Comparison of ENCODE assay signal across 33 cellular contexts in the genomic region with DNA sequence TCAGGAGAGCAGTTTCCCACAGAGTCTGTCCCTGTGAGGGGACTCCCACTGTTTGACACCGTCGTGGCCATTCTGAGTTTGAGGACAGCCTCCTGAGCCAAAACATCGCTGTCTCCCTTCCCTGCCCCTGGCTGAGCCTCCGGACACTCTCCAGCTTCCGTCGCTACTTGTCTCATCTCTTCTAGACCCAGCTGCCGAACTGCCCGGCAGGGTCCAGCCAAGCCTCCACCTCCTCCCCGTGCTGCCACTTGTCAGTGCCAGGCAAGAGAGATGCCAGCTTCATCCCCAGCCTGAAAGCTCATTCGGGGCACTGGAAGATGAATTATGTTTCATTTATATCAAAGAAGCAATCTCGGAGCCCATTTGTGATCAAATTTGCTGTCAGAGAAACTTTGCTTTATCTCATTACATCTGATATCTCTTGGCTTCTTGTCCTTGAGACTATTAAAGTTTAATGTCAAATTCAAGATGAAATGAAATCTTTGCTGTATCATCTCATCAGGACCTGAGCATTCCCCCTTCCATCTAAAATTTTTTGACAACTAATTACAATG.
"Had no signal": no experiment of that assay in that cellular context is flagged by ENCODE, and none has a peak within 500 bp of the region (broad histone marks: within the 10 kb centered on the region; RNA-seq: fewer than 3 reads in every experiment).

No MANE protein-coding gene starts in this region.

- H3K4me1 ChIP-seq: adrenal gland, body of pancreas, breast epithelium had no signal

- H3K9me3 Mint-ChIP-seq: activated B cell treated with CpG ODN at 0.5 μM for 24 hours; activated CD4-positive, alpha-beta memory T cell treated with anti-CD3 and anti-CD28 coated beads, Interleukin-2, amount 10 ng/mL, durations not matched to agents 7 days and 5 days; activated CD4-positive, alpha-beta T cell treated with anti-CD3 and anti-CD28 coated beads, Interleukin-2, amount 10 ng/mL, durations not matched to agents 7 days and 5 days; activated naive CD4-positive, alpha-beta T cell treated with anti-CD3 and anti-CD28 coated beads for 36 hours; activated naive CD4-positive, alpha-beta T cell treated with anti-CD3 and anti-CD28 coated beads, Interleukin-2, amount 50 U/mL, for 72 hours; activated naive CD8-positive, alpha-beta T cell treated with anti-CD3 and anti-CD28 coated beads for 36 hours; activated T-cell treated with anti-CD3 and anti-CD28 coated beads, Interleukin-2, amount 50 U/mL, for 4 hours; activated T-cell treated with anti-CD3 and anti-CD28 coated beads, Interleukin-2, amount 50 U/mL, for 72 hours; activated T-helper 1 cell treated with anti-CD3 and anti-CD28 coated beads, Interleukin-12 subunit alpha, Interleukin-12 subunit beta, Interleukin-2, Interleukin-4 antibody, amounts not matched to agents 30 ng/mL and 10 ng/mL and 1 ng/mL, durations not matched to agents 14 hours and 24 hours and 36 hours; T-cell had no signal

- H3K4me3 Mint-ChIP-seq: activated B cell treated with CpG ODN at 0.5 μM for 24 hours; activated CD4-positive, alpha-beta memory T cell treated with anti-CD3 and anti-CD28 coated beads, Interleukin-2, amount 10 ng/mL, durations not matched to agents 7 days and 5 days; activated CD4-positive, alpha-beta T cell treated with anti-CD3 and anti-CD28 coated beads for 36 hours; activated CD4-positive, alpha-beta T cell treated with anti-CD3 and anti-CD28 coated beads, Interleukin-2, amount 10 ng/mL, durations not matched to agents 7 days and 5 days; activated CD8-positive, alpha-beta memory T cell treated with anti-CD3 and anti-CD28 coated beads, Interleukin-2, amount 10 ng/mL, durations not matched to agents 7 days and 5 days; activated CD8-positive, alpha-beta T cell treated with anti-CD3 and anti-CD28 coated beads, Interleukin-2, amount 10 ng/mL, durations not matched to agents 7 days and 5 days; activated naive CD4-positive, alpha-beta T cell treated with anti-CD3 and anti-CD28 coated beads for 36 hours; activated naive CD8-positive, alpha-beta T cell treated with anti-CD3 and anti-CD28 coated beads for 36 hours; activated T-cell treated with anti-CD3 and anti-CD28 coated beads, Interleukin-2, amount 50 U/mL, for 4 hours; activated T-cell treated with anti-CD3 and anti-CD28 coated beads, Interleukin-2, amount 50 U/mL, for 72 hours; activated T-helper 1 cell treated with anti-CD3 and anti-CD28 coated beads, Interleukin-12 subunit alpha, Interleukin-12 subunit beta, Interleukin-2, Interleukin-4 antibody, amounts not matched to agents 30 ng/mL and 10 ng/mL and 1 ng/mL, durations not matched to agents 14 hours and 24 hours and 36 hours; activated T-helper 17 cell treated with anti-CD3 and anti-CD28 coated beads, Interleukin-2, amount 50 U/mL, for 72 hours; T-cell; T-helper 17 cell had no signal

- H3K36me3 Mint-ChIP-seq: activated CD8-positive, alpha-beta memory T cell treated with anti-CD3 and anti-CD28 coated beads, Interleukin-2, amount 10 ng/mL, durations not matched to agents 7 days and 5 days; activated naive CD4-positive, alpha-beta T cell treated with anti-CD3 and anti-CD28 coated beads, Interleukin-2, amount 50 U/mL, for 72 hours; activated naive CD8-positive, alpha-beta T cell treated with anti-CD3 and anti-CD28 coated beads for 36 hours; T-cell had no signal

- DNase-seq: activated B cell treated with CpG ODN at 0.5 μM for 24 hours; activated CD4-positive, alpha-beta memory T cell treated with anti-CD3 and anti-CD28 coated beads, Interleukin-2, amount 10 ng/mL, durations not matched to agents 7 days and 5 days; activated CD4-positive, alpha-beta T cell treated with anti-CD3 and anti-CD28 coated beads for 1 hour; activated CD4-positive, alpha-beta T cell treated with anti-CD3 and anti-CD28 coated beads for 36 hours; activated CD4-positive, alpha-beta T cell treated with anti-CD3 and anti-CD28 coated beads for 48 hours; activated CD4-positive, alpha-beta T cell treated with anti-CD3 and anti-CD28 coated beads, Interleukin-2, amount 10 ng/mL, durations not matched to agents 7 days and 5 days; activated CD4-positive, alpha-beta T cell treated with anti-CD3 and anti-CD28 coated beads, Interleukin-2, amount 50 U/mL, for 48 hours; activated CD8-positive, alpha-beta memory T cell treated with anti-CD3 and anti-CD28 coated beads for 24 hours; activated CD8-positive, alpha-beta memory T cell treated with anti-CD3 and anti-CD28 coated beads, Interleukin-2, amount 10 ng/mL, durations not matched to agents 7 days and 5 days; activated CD8-positive, alpha-beta T cell treated with anti-CD3 and anti-CD28 coated beads, Interleukin-2, amount 10 ng/mL, durations not matched to agents 7 days and 5 days; activated effector memory CD4-positive, alpha-beta T cell treated with anti-CD3 and anti-CD28 coated beads, Interleukin-2, amount 50 U/mL, for 16 hours; activated gamma-delta T cell treated with Interleukin-2 at 50 U/mL for 16 hours; activated naive CD4-positive, alpha-beta T cell; activated naive CD4-positive, alpha-beta T cell treated with anti-CD3 and anti-CD28 coated beads for 36 hours; activated naive CD4-positive, alpha-beta T cell treated with anti-CD3 and anti-CD28 coated beads, Interleukin-2, amount 50 U/mL, for 16 hours; activated naive CD8-positive, alpha-beta T cell treated with anti-CD3 and anti-CD28 coated beads for 36 hours; activated T-cell treated with anti-CD3 and anti-CD28 coated beads for 4 hours; activated T-cell treated with anti-CD3 and anti-CD28 coated beads, Interleukin-2, amount 50 U/mL, for 1 hour; activated T-cell treated with anti-CD3 and anti-CD28 coated beads, Interleukin-2, amount 50 U/mL, for 4 hours; activated T-cell treated with anti-CD3 and anti-CD28 coated beads, Interleukin-2, amount 50 U/mL, for 72 hours; adrenal gland; amniotic stem cell; aorta; body of pancreas; brain microvascular endothelial cell; caudate nucleus; T-cell; T-helper 17 cell had no signal

- H3K4me3 ChIP-seq: adrenal gland, body of pancreas, breast epithelium had no signal

- H3K27me3 ChIP-seq: body of pancreas, brain microvascular endothelial cell had no signal

- H3K9me3 ChIP-seq: adrenal gland, body of pancreas, breast epithelium had no signal

- ATAC-seq: activated CD4-positive, alpha-beta T cell treated with anti-CD3 and anti-CD28 coated beads for 36 hours; activated CD8-positive, alpha-beta memory T cell treated with anti-CD3 and anti-CD28 coated beads, Interleukin-2, amount 10 ng/mL, durations not matched to agents 7 days and 5 days; activated CD8-positive, alpha-beta T cell treated with anti-CD3 and anti-CD28 coated beads, Interleukin-2, amount 10 ng/mL, durations not matched to agents 7 days and 5 days; activated naive CD4-positive, alpha-beta T cell treated with anti-CD3 and anti-CD28 coated beads, Interleukin-2, amount 50 U/mL, for 72 hours; activated T-cell treated with anti-CD3 and anti-CD28 coated beads, Interleukin-2, amount 50 U/mL, for 4 hours; activated T-cell treated with anti-CD3 and anti-CD28 coated beads, Interleukin-2, amount 50 U/mL, for 72 hours; activated T-helper 17 cell treated with anti-CD3 and anti-CD28 coated beads, Interleukin-2, amount 50 U/mL, for 72 hours; body of pancreas; T-cell; T-helper 17 cell had no signal

- H3K36me3 ChIP-seq: adrenal gland, brain microvascular endothelial cell, breast epithelium had no signal

- H3K27ac Mint-ChIP-seq: activated B cell treated with CpG ODN at 0.5 μM for 24 hours; activated CD4-positive, alpha-beta memory T cell treated with anti-CD3 and anti-CD28 coated beads, Interleukin-2, amount 10 ng/mL, durations not matched to agents 7 days and 5 days; activated CD4-positive, alpha-beta T cell treated with anti-CD3 and anti-CD28 coated beads for 36 hours; activated CD4-positive, alpha-beta T cell treated with anti-CD3 and anti-CD28 coated beads, Interleukin-2, amount 10 ng/mL, durations not matched to agents 7 days and 5 days; activated CD8-positive, alpha-beta memory T cell treated with anti-CD3 and anti-CD28 coated beads, Interleukin-2, amount 10 ng/mL, durations not matched to agents 7 days and 5 days; activated CD8-positive, alpha-beta T cell treated with anti-CD3 and anti-CD28 coated beads, Interleukin-2, amount 10 ng/mL, durations not matched to agents 7 days and 5 days; activated naive CD4-positive, alpha-beta T cell treated with anti-CD3 and anti-CD28 coated beads for 36 hours; activated naive CD4-positive, alpha-beta T cell treated with anti-CD3 and anti-CD28 coated beads, Interleukin-2, amount 50 U/mL, for 72 hours; activated naive CD8-positive, alpha-beta T cell treated with anti-CD3 and anti-CD28 coated beads for 36 hours; activated T-cell treated with anti-CD3 and anti-CD28 coated beads, Interleukin-2, amount 50 U/mL, for 72 hours; activated T-helper 1 cell treated with anti-CD3 and anti-CD28 coated beads, Interleukin-12 subunit alpha, Interleukin-12 subunit beta, Interleukin-2, Interleukin-4 antibody, amounts not matched to agents 30 ng/mL and 10 ng/mL and 1 ng/mL, durations not matched to agents 14 hours and 24 hours and 36 hours; activated T-helper 17 cell treated with anti-CD3 and anti-CD28 coated beads, Interleukin-2, amount 50 U/mL, for 72 hours; T-cell; T-helper 17 cell had no signal

- H3K4me1 Mint-ChIP-seq: activated B cell treated with CpG ODN at 0.5 μM for 24 hours; activated CD4-positive, alpha-beta memory T cell treated with anti-CD3 and anti-CD28 coated beads, Interleukin-2, amount 10 ng/mL, durations not matched to agents 7 days and 5 days; activated CD4-positive, alpha-beta T cell treated with anti-CD3 and anti-CD28 coated beads for 36 hours; activated CD4-positive, alpha-beta T cell treated with anti-CD3 and anti-CD28 coated beads, Interleukin-2, amount 10 ng/mL, durations not matched to agents 7 days and 5 days; activated CD8-positive, alpha-beta memory T cell treated with anti-CD3 and anti-CD28 coated beads, Interleukin-2, amount 10 ng/mL, durations not matched to agents 7 days and 5 days; activated naive CD8-positive, alpha-beta T cell treated with anti-CD3 and anti-CD28 coated beads for 36 hours; activated T-helper 17 cell treated with anti-CD3 and anti-CD28 coated beads, Interleukin-2, amount 50 U/mL, for 72 hours; T-cell; T-helper 17 cell had no signal

- H3K27ac ChIP-seq: adrenal gland, body of pancreas, brain microvascular endothelial cell, breast epithelium, VCaP had no signal
